ENCODE assay signal across 21 cellular contexts in the genomic region with DNA sequence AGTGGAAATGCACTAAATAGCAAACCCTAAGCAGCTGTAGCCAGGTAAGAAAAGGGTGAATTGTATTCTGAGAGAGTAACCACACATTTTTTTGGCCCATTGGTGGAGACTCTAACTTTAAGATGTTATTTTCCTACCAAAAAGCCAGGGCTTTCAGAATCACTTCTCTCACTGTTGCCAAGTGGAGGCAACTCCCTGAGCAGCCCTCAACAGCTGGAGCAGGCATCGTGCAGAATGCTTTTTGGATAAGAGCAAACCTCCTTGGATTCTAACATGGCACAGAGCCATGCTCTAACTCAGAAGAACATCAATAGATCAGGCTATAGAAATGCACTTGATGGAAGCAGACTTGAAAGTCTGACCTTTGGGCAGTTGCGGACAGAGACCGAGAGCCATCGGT.
"Had no signal": no experiment of that assay in that cellular context is flagged by ENCODE, and none has a peak within 500 bp of the region (broad histone marks: within the 10 kb centered on the region; RNA-seq: fewer than 3 reads in every experiment).

No MANE protein-coding gene starts in this region.

- ATAC-seq: foreskin keratinocyte, gastroesophageal sphincter, left lung, lower lobe of right lung, mucosa of descending colon had no signal

- DNase-seq: cerebellar nuclear complex; colonic mucosa; cortex of kidney; effector CD4-positive, alpha-beta T cell; effector memory CD4-positive, alpha-beta T cell; foreskin keratinocyte; glutamatergic neuron; head of caudate nucleus; hypothalamus; immature natural killer cell; islet precursor cell; kidney; kidney glomerular epithelial cell; left lung; lower lobe of right lung; mesenchymal stem cell; mucosa of descending colon; naive B cell had no signal

- H3K36me3 ChIP-seq: colonic mucosa, esophagus muscularis mucosa, gastroesophageal sphincter, left lung, lower lobe of right lung had no signal

- H3K27me3 ChIP-seq: colonic mucosa, esophagus muscularis mucosa, foreskin keratinocyte, gastroesophageal sphincter, hepatocyte, left lung had no signal

- H3K9me3 ChIP-seq: colonic mucosa, esophagus muscularis mucosa, gastroesophageal sphincter, left lung, lower lobe of right lung, mucosa of descending colon had no signal

- H3K4me1 ChIP-seq: colonic mucosa, foreskin keratinocyte, gastroesophageal sphincter, left lung, lower lobe of right lung had no signal

- H3K27ac ChIP-seq: colonic mucosa, esophagus muscularis mucosa, foreskin keratinocyte, gastroesophageal sphincter, hepatocyte, left lung, lower lobe of right lung had no signal

- H3K4me3 ChIP-seq: colonic mucosa, esophagus muscularis mucosa, gastroesophageal sphincter, hepatocyte, left lung, lower lobe of right lung, mucosa of descending colon had no signal
